In genomic region chr9:83800236-83801033, GRCh38 we compare ENCODE assay signal across 25 cellular contexts.
"Had no signal": no experiment of that assay in that cellular context is flagged by ENCODE, and none has a peak within 500 bp of the region (broad histone marks: within the 10 kb centered on the region; RNA-seq: fewer than 3 reads in every experiment).

No MANE protein-coding gene starts in this region.

- H3K4me3 Mint-ChIP-seq: immature natural killer cell; naive thymus-derived CD8-positive, alpha-beta T cell; stimulated activated naive B cell treated with anti-CD40 and anti-IgM and Interleukin-4, amounts not matched to agents 10 μg/mL and 1 μg/mL and 100 μg/mL, for 72 hours; stimulated activated naive CD8-positive, alpha-beta T cell treated with anti-CD3 and anti-CD28 coated beads, Interleukin-15, Interleukin-2, amounts not matched to agents 100 ng/mL and 50 ng/mL, for 24 hours had no signal

- H3K27ac Mint-ChIP-seq: immature natural killer cell; naive thymus-derived CD8-positive, alpha-beta T cell; stimulated activated naive B cell treated with anti-CD40 and anti-IgM and Interleukin-4, amounts not matched to agents 10 μg/mL and 1 μg/mL and 100 μg/mL, for 72 hours; stimulated activated naive CD8-positive, alpha-beta T cell treated with anti-CD3 and anti-CD28 coated beads, Interleukin-15, Interleukin-2, amounts not matched to agents 100 ng/mL and 50 ng/mL, for 24 hours had no signal

- H3K9me3 ChIP-seq: lower lobe of right lung, ovary, psoas muscle, sigmoid colon, spleen, thoracic aorta, tibial nerve, upper lobe of right lung, uterus had no signal

- H3K4me1 ChIP-seq: lower lobe of right lung, psoas muscle, sigmoid colon, spleen, tibial nerve, upper lobe of right lung, uterus had no signal

- H3K4me1 Mint-ChIP-seq: stimulated activated naive B cell treated with anti-CD40 and anti-IgM and Interleukin-4, amounts not matched to agents 10 μg/mL and 1 μg/mL and 100 μg/mL, for 72 hours had no signal

- H3K9me3 Mint-ChIP-seq: immature natural killer cell; naive thymus-derived CD8-positive, alpha-beta T cell; stimulated activated naive B cell treated with anti-CD40 and anti-IgM and Interleukin-4, amounts not matched to agents 10 μg/mL and 1 μg/mL and 100 μg/mL, for 72 hours; stimulated activated naive CD8-positive, alpha-beta T cell treated with anti-CD3 and anti-CD28 coated beads, Interleukin-15, Interleukin-2, amounts not matched to agents 100 ng/mL and 50 ng/mL, for 24 hours had no signal

- H3K36me3 ChIP-seq: ovary, thoracic aorta, uterus had no signal

- H3K27me3 ChIP-seq: ovary, sigmoid colon, spleen, tibial nerve, upper lobe of right lung, uterus had no signal

- DNase-seq: cortex of kidney; hypothalamus; immature natural killer cell; islet precursor cell; kidney glomerular epithelial cell; left colon; left ventricle myocardium superior; lower lobe of right lung; naive thymus-derived CD8-positive, alpha-beta T cell; occipital lobe; ovary; posterior cingulate gyrus; psoas muscle; right cardiac atrium; sigmoid colon; spleen; stimulated activated CD4-positive, alpha-beta T cell treated with anti-CD3 and anti-CD28 coated beads, Interleukin-4, amount 100 ng/mL, for 4 hours; stimulated activated naive B cell treated with anti-CD40 and anti-IgM and Interleukin-4, amounts not matched to agents 10 μg/mL and 1 μg/mL and 100 μg/mL, for 72 hours; upper lobe of right lung; uterus had no signal

- H3K27me3 Mint-ChIP-seq: naive thymus-derived CD8-positive, alpha-beta T cell; stimulated activated naive B cell treated with anti-CD40 and anti-IgM and Interleukin-4, amounts not matched to agents 10 μg/mL and 1 μg/mL and 100 μg/mL, for 72 hours; stimulated activated naive CD8-positive, alpha-beta T cell treated with anti-CD3 and anti-CD28 coated beads, Interleukin-15, Interleukin-2, amounts not matched to agents 100 ng/mL and 50 ng/mL, for 24 hours had no signal

- H3K27ac ChIP-seq: lower lobe of right lung, ovary, psoas muscle, sigmoid colon, skin epidermis, spleen, thoracic aorta, tibial nerve, upper lobe of right lung, uterus had no signal

- ATAC-seq: left colon; left ventricle myocardium superior; lower lobe of right lung; naive thymus-derived CD8-positive, alpha-beta T cell; right cardiac atrium; stimulated activated naive B cell treated with anti-CD40 and anti-IgM and Interleukin-4, amounts not matched to agents 10 μg/mL and 1 μg/mL and 100 μg/mL, for 72 hours; upper lobe of right lung had no signal

- FAIRE-seq: frontal cortex had no signal

- H3K4me3 ChIP-seq: lower lobe of right lung, ovary, psoas muscle, sigmoid colon, skin epidermis, spleen, thoracic aorta, tibial nerve, upper lobe of right lung, uterus had no signal
